In the genomic region with DNA sequence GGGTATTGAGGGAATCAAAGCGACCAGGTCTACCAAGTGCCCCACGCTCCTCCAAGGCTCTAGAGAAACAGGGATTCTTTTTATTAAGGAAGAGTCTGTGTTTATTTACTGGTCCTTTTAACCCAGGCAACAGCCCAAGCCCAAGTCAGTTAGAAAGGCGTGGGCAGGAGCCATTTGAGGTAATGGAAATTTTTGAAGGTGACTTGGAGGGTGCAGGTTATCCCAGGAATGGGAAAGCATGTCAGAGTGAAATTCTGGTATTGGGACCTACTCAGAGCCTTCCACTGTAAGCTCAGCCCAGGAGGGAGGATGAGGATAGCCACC, we compare ENCODE assay signal across 21 cellular contexts. TPM values are rescaled to one million over a fixed set of nuclear protein-coding genes. Genes with fewer than 3 reads are reported as not detected.
"Had no signal": no experiment of that assay in that cellular context is flagged by ENCODE, and none has a peak within 500 bp of the region (broad histone marks: within the 10 kb centered on the region; RNA-seq: fewer than 3 reads in every experiment).

No MANE protein-coding gene starts in this region.

- H3K9me3 Mint-ChIP-seq: activated naive CD8-positive, alpha-beta T cell treated with anti-CD3 and anti-CD28 coated beads for 36 hours; effector memory CD8-positive, alpha-beta T cell had no signal

- H3K27ac Mint-ChIP-seq: activated naive CD8-positive, alpha-beta T cell treated with anti-CD3 and anti-CD28 coated beads for 36 hours; effector memory CD8-positive, alpha-beta T cell; stimulated activated memory B cell treated with anti-CD40 and anti-IgM and Interleukin-4, amounts not matched to agents 10 μg/mL and 1 μg/mL and 100 μg/mL, for 72 hours had no signal

- H3K4me3 Mint-ChIP-seq: activated naive CD8-positive, alpha-beta T cell treated with anti-CD3 and anti-CD28 coated beads for 36 hours; brain; central memory CD8-positive, alpha-beta T cell; effector memory CD8-positive, alpha-beta T cell; stimulated activated memory B cell treated with anti-CD40 and anti-IgM and Interleukin-4, amounts not matched to agents 10 μg/mL and 1 μg/mL and 100 μg/mL, for 72 hours had no signal

- H3K36me3 ChIP-seq: prostate gland, tibial artery, vagina had no signal

- ATAC-seq: activated CD4-positive, CD25-positive, alpha-beta regulatory T cell treated with anti-CD3 and anti-CD28 coated beads, Interleukin-2, amount 50 U/mL, for 24 hours; effector memory CD8-positive, alpha-beta T cell; sciatic nerve; stimulated activated memory B cell treated with anti-CD40 and anti-IgM and Interleukin-4, amounts not matched to agents 10 μg/mL and 1 μg/mL and 100 μg/mL, for 72 hours had no signal

- H3K4me1 ChIP-seq: prostate gland had no signal

- H3K27me3 ChIP-seq: vagina had no signal

- H3K27ac ChIP-seq: epithelial cell of prostate, prostate gland, tibial artery, vagina had no signal

- H3K4me3 ChIP-seq: prostate gland, tibial artery, vagina had no signal

- H3K36me3 Mint-ChIP-seq: activated naive CD8-positive, alpha-beta T cell treated with anti-CD3 and anti-CD28 coated beads for 36 hours; brain; naive B cell; stimulated activated memory B cell treated with anti-CD40 and anti-IgM and Interleukin-4, amounts not matched to agents 10 μg/mL and 1 μg/mL and 100 μg/mL, for 72 hours had no signal

- H3K9me3 ChIP-seq: prostate gland, tibial artery, vagina had no signal

- DNase-seq: activated CD4-positive, alpha-beta T cell treated with anti-CD3 and anti-CD28 coated beads, Interleukin-2, amount 50 U/mL, for 1 hour; activated CD8-positive, alpha-beta memory T cell treated with anti-CD3 and anti-CD28 coated beads for 24 hours; activated naive CD8-positive, alpha-beta T cell treated with anti-CD3 and anti-CD28 coated beads for 36 hours; amygdala; effector memory CD8-positive, alpha-beta T cell; foreskin melanocyte; head of caudate nucleus; naive B cell; stimulated activated CD4-positive, alpha-beta T cell treated with anti-CD3 and anti-CD28 coated beads, Interleukin-2, amount 100 ng/mL, for 24 hours; T-helper 2 cell; tibial artery had no signal

RNA-seq across cellular contexts. Expression of gene SLC6A12, which starts 2.9 kb away (rescaled TPM):
- total RNA-seq: activated naive CD8-positive, alpha-beta T cell treated with anti-CD3 and anti-CD28 coated beads for 36 hours; fibroblast of lung; lung microvascular endothelial cell; vagina had no signal
- polyA plus RNA-seq: fibroblast of lung had no signal

RNA-seq across cellular contexts. Expression of gene SLC6A13, which starts 51.5 kb away (rescaled TPM):
- total RNA-seq: fibroblast of lung, lung microvascular endothelial cell, vagina had no signal
- polyA plus RNA-seq: fibroblast of lung had no signal
